In genomic region chr14:92451755-92452154, GRCh38 we compare ENCODE assay signal across 23 cellular contexts.
DNase-seq lines count a peak whose midpoint lies in the region; ATAC-seq and TF ChIP-seq lines count a peak whose summit lies in the region.
"Had no signal": no experiment of that assay in that cellular context is flagged by ENCODE, and none has a peak within 500 bp of the region (broad histone marks: within the 10 kb centered on the region; RNA-seq: fewer than 3 reads in every experiment).

No MANE protein-coding gene starts in this region.

- H3K23ac ChIP-seq in neuronal stem cell (ENCODE audit: low read depth, low read length, poor library complexity) = no peak overlapping the region

- no peaks in the 10 kb centered on the region for H3K36me3 Mint-ChIP-seq in natural killer cell
- H3K36me3 Mint-ChIP-seq: CD8-positive, alpha-beta T cell; IgD-negative memory B cell had no signal

- H3K4me3 ChIP-seq in right atrium auricular region (no peak overlapping the region), neuronal stem cell (ENCODE audit: low read length in 2 of 2) (no peak overlapping the region), upper lobe of right lung (no peak overlapping the region)
- H3K4me3 ChIP-seq: SJSA1 had no signal

- intact Hi-C loops in Right ventricle myocardium inferior (cut with DNase I) = loop anchor here (10.0 kb wide), 1 partner anchor 417 kb away; no protein-coding TSS in a partner anchor
- intact Hi-C loops in left ventricle myocardium superior (cut with micrococcal nuclease) = no loop called here
- intact Hi-C loops in upper lobe of right lung (cut with DNase I) = no loop called here
- intact Hi-C loops in natural killer cell (cut with micrococcal nuclease) = no loop called here

- H2BK5ac ChIP-seq in neuronal stem cell (ENCODE audit: low read length) = no peak overlapping the region

- no peak overlapping the region for H4K91ac ChIP-seq in neuronal stem cell (ENCODE audit: low read depth, low read length, poor library complexity)

- no peak overlapping the region for H3K4me3 Mint-ChIP-seq in natural killer cell
- H3K4me3 Mint-ChIP-seq: CD8-positive, alpha-beta T cell; IgD-negative memory B cell had no signal

- H3K4me1 ChIP-seq in right atrium auricular region = peaks cover 0 to 13% of the 10 kb centered on the region in 2 donors
- H3K4me1 ChIP-seq in neuronal stem cell (ENCODE audit: control insufficient read depth in 2 of 2, insufficient read depth in 1 of 2, low read depth in 1 of 2, low read length in 2 of 2) = peaks cover 12 to 27% of the 10 kb centered on the region in 2 donors
- peaks cover under 1% of the 10 kb centered on the region for H3K4me1 ChIP-seq in upper lobe of right lung
- H3K4me1 ChIP-seq: SJSA1 had no signal

- peak overlapping the region; percentile 6 for H3K4ac ChIP-seq in neuronal stem cell (ENCODE audit: low read length)

- H3K9ac ChIP-seq in neuronal stem cell (ENCODE audit: low read depth, low read length, poor library complexity) = no peak overlapping the region

- no peak overlapping the region for H4K8ac ChIP-seq in neuronal stem cell (ENCODE audit: low read depth, low read length)

- peak overlapping the region; percentile 63 for H2BK15ac ChIP-seq in neuronal stem cell (ENCODE audit: low read length)

- H3K27ac Mint-ChIP-seq in natural killer cell = no peak overlapping the region
- H3K27ac Mint-ChIP-seq: CD8-positive, alpha-beta T cell; IgD-negative memory B cell had no signal

- H3K4me2 ChIP-seq in neuronal stem cell (ENCODE audit: insufficient read depth, low read length, poor library complexity, severe bottlenecking) = no peak overlapping the region

- peaks cover 12 to 18% of the 10 kb centered on the region in 2 donors for H3K4me1 Mint-ChIP-seq in natural killer cell

- no peak overlapping the region for H2BK120ac ChIP-seq in neuronal stem cell (ENCODE audit: low read depth, low read length)

- H3K9me3 Mint-ChIP-seq in natural killer cell = no peaks in the 10 kb centered on the region
- H3K9me3 Mint-ChIP-seq: CD8-positive, alpha-beta T cell; IgD-negative memory B cell had no signal

- H3K18ac ChIP-seq in neuronal stem cell (ENCODE audit: low read length) = no peak overlapping the region

- ATAC-seq in Right ventricle myocardium inferior (peak; percentile 34), left ventricle myocardium superior (peak; percentile 53), upper lobe of right lung (peak; percentile 9), GM19324 (IDR thresholded peaks at IDR 0.05; ENCODE audit: low FRiP score, unreplicated experiment) (no peak), HG03439 (IDR thresholded peaks at IDR 0.05; ENCODE audit: unreplicated experiment) (no peak), natural killer cell (no peak)
- ATAC-seq: CD8-positive, alpha-beta T cell; Panc1 had no signal

- WGBS in neuronal stem cell (ENCODE audit: extremely low coverage in 2 of 2, insufficient read length in 2 of 2, insufficient replicate concordance in 1 of 2), 2 donors = no CpG with 5 or more reads among the region's 5 CpGs

- H3K9me3 ChIP-seq in right atrium auricular region (no peaks in the 10 kb centered on the region), neuronal stem cell (replicated peaks in 1 of 2; ENCODE audit: control insufficient read depth in 2 of 2, insufficient read depth in 1 of 2, low read depth in 1 of 2, low read length in 2 of 2) (no peaks in the 10 kb centered on the region), upper lobe of right lung (no peaks in the 10 kb centered on the region)
- H3K9me3 ChIP-seq: SJSA1 had no signal

- H2BK12ac ChIP-seq in neuronal stem cell (ENCODE audit: low read length) = no peak overlapping the region

- no peaks in the 10 kb centered on the region for H3K36me3 ChIP-seq in right atrium auricular region
- no peaks in the 10 kb centered on the region for H3K36me3 ChIP-seq in neuronal stem cell (replicated peaks in 1 of 2; ENCODE audit: control insufficient read depth in 2 of 2, insufficient read depth in 2 of 2, low read length in 2 of 2)
- no peaks in the 10 kb centered on the region for H3K36me3 ChIP-seq in upper lobe of right lung
- H3K36me3 ChIP-seq: SJSA1 had no signal

- H3K27ac ChIP-seq in right atrium auricular region (peak overlapping the region in 1 of 2 donors; percentile 6), neuronal stem cell (replicated peaks; ENCODE audit: low read length) (no peak overlapping the region), upper lobe of right lung (no peak overlapping the region)
- H3K27ac ChIP-seq: 22Rv1, SJSA1 had no signal

- H2AFZ ChIP-seq in neuronal stem cell (ENCODE audit: low read length) = peak overlapping the region; percentile 26

- H3K79me1 ChIP-seq in neuronal stem cell (ENCODE audit: low read depth, low read length) = no peaks in the 10 kb centered on the region

- peak overlapping the region; percentile 93 for H2AK5ac ChIP-seq in neuronal stem cell (ENCODE audit: low read depth, low read length)

- DNase-seq in Right ventricle myocardium inferior (ENCODE audit: missing footprints) = no peak
- DNase-seq in right atrium auricular region (ENCODE audit: low spot score) = no peak
- DNase-seq in left ventricle myocardium superior = no peak
- no peak for DNase-seq in neuronal stem cell (ENCODE audit: low spot score)
- no peak for DNase-seq in upper lobe of right lung
- no peak for DNase-seq in natural killer cell
- DNase-seq: C1 segment of cervical spinal cord; Calu3; CD8-positive, alpha-beta T cell; Karpas-422; MV-4-11; NCI-H1694; NCI-H2081; NCI-H2171; NCI-H345; NCI-H524; NCI-H774 had no signal

- no peak overlapping the region for H3K14ac ChIP-seq in neuronal stem cell (ENCODE audit: low read length)

- H3K27me3 ChIP-seq in right atrium auricular region = no peaks in the 10 kb centered on the region
- H3K27me3 ChIP-seq in neuronal stem cell (ENCODE audit: control insufficient read depth in 3 of 3, insufficient read depth in 3 of 3, low read depth in 1 of 3, low read length in 3 of 3) = no peaks in the 10 kb centered on the region
- H3K27me3 ChIP-seq in upper lobe of right lung = no peaks in the 10 kb centered on the region
- H3K27me3 ChIP-seq: SJSA1 had no signal

- TF ChIP-seq CTCF in right atrium auricular region (IDR thresholded peaks at IDR 0.05) = no peak
- TF ChIP-seq CTCF in upper lobe of right lung (IDR thresholded peaks at IDR 0.05) = no peak
- no peak for TF ChIP-seq CTCF in natural killer cell (IDR thresholded peaks at IDR 0.05)

- H3K27me3 Mint-ChIP-seq in natural killer cell (ENCODE audit: low read depth in 2 of 2) = no peaks in the 10 kb centered on the region
- H3K27me3 Mint-ChIP-seq: IgD-negative memory B cell had no signal

Comparison
In these comparisons a context has a peak if more than half of its experiments do, and no peak if none do; other contexts are left out.
1. ATAC-seq: peak in Right ventricle myocardium inferior (single experiment), left ventricle myocardium superior (single experiment) and upper lobe of right lung (single experiment); none in GM19324 (single experiment), HG03439 (single experiment) and natural killer cell (0 of 3).